Comparison of ENCODE assay signal across 8 cellular contexts in the genomic region with DNA sequence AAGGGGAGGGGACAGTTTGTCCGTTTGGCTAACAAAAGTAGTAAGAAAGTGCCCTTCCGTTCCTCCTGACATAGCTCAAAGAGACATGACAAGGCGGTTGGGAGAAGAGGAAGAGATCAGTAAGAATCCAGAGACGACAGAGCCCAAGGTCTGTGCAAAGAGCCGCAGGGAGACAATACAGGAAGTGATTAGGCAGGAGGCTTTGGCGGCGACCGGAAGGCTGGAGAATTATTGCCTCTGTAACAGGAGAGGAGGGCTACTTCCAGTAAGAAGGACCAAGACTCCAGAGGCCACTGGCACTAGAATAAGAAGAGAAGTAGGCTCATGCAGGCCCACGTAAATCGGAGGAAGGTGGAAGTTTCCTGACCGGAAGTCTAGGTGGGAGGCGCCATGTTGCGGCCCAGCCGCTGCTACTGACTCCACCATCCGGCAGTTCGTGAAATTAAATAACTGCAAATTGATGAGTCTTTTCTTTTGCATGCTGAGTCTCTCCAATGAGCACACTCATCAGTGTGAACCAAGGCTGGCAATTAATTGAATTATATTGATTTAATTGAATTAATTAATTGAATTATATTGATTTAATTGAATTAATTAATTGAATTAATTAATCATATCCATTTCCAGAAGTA. TPM values are rescaled to one million over a fixed set of nuclear protein-coding genes. Genes with fewer than 3 reads are reported as not detected.
A peak's percentile ranks its signal among the peaks of the same experiment; 100 is the strongest.
DNase-seq lines count a peak whose midpoint lies in the region; ATAC-seq, FAIRE-seq and TF ChIP-seq lines count a peak whose summit lies in the region.

No MANE protein-coding gene starts in this region.

- H3K36me3 ChIP-seq in liver (ENCODE audit: control insufficient read depth in 4 of 4, insufficient read depth in 3 of 4, low read depth in 1 of 4, low read length in 3 of 4) (no peaks in the 10 kb centered on the region), HepG2 (replicated peaks in 1 of 2; ENCODE audit: control insufficient read depth in 1 of 2, insufficient read depth in 2 of 2, low read length in 2 of 2) (no peaks in the 10 kb centered on the region), mesodermal cell (ENCODE audit: control insufficient read depth, insufficient read depth, low read length) (no peaks in the 10 kb centered on the region), MG63 (no peaks in the 10 kb centered on the region), Caco-2 (ENCODE audit: control insufficient read depth, insufficient read depth, low read length) (no peaks in the 10 kb centered on the region)

- H3K4me1 Mint-ChIP-seq in Caco-2 (ENCODE audit: low read depth, unreplicated experiment): no peaks in the 10 kb centered on the region

- POLR2A ChIA-PET in HepG2 (lab: Yijun Ruan, JAX): interaction anchor here (0.6 kb wide), 1 partner anchor 263 kb away, joined by 3 read pairs; no protein-coding TSS in a partner anchor
- POLR2A ChIA-PET in Caco-2 (lab: Charles Lee): no interaction called here

- 75% methylated on average over 16 of the region's 16 CpGs for WGBS in liver
- 86% methylated on average over 16 of the region's 16 CpGs for WGBS in HepG2 (ENCODE audit: low lambda C conversion rate)
- 84 to 88% methylated on average over 14 to 16 of the region's 16 CpGs for WGBS in mesodermal cell (ENCODE audit: insufficient coverage in 2 of 2), 2 experiments

- BruUV-seq in HepG2 (replicated peaks; lab: Mats Ljungman, UMichigan): no TSS peak
- no TSS peak for BruUV-seq in Caco-2 (replicated peaks; lab: Mats Ljungman, UMichigan)

- no peaks in the 10 kb centered on the region for H3K9me3 Mint-ChIP-seq in Caco-2 (ENCODE audit: unreplicated experiment)

- intact Hi-C loops in HepG2 (cut with micrococcal nuclease; ENCODE audit: unreplicated experiment): no loop called here
- intact Hi-C loops in Caco-2 (cut with micrococcal nuclease; ENCODE audit: unreplicated experiment): no loop called here

- H3K4me1 ChIP-seq in liver (ENCODE audit: control insufficient read depth in 4 of 4, insufficient read depth in 4 of 4, low read length in 3 of 4): peaks cover 0 to 28% (median 24%) of the 10 kb centered on the region in 4 donors
- peaks cover 31% of the 10 kb centered on the region for H3K4me1 ChIP-seq in HepG2 (ENCODE audit: insufficient read depth, low read length)
- H3K4me1 ChIP-seq in mesodermal cell (ENCODE audit: control insufficient read depth, insufficient read depth, low read length, poor library complexity, severe bottlenecking): peaks cover 5% of the 10 kb centered on the region
- H3K4me1 ChIP-seq in Caco-2: no peaks in the 10 kb centered on the region

- no peaks in the 10 kb centered on the region for H3K36me3 Mint-ChIP-seq in Caco-2 (ENCODE audit: insufficient read depth, unreplicated experiment)

- no peak overlapping the region for H3K27ac Mint-ChIP-seq in Caco-2 (ENCODE audit: unreplicated experiment)

- no peak for TF ChIP-seq POLR2A in HepG2 (IDR thresholded peaks at IDR 0.05; ENCODE audit: insufficient read depth in 1 of 2, low read depth in 2 of 2, low read length in 2 of 2)

- H3K79me2 ChIP-seq in HepG2 (ENCODE audit: insufficient read depth, low read length): no peaks in the 10 kb centered on the region

- DNase-seq in HepG2 (ENCODE audit: low spot score): no peak
- peak; percentile 35 for DNase-seq in activated naive CD4-positive, alpha-beta T cell treated with anti-CD3 and anti-CD28 coated beads, Interleukin-2, amount 50 U/mL, for 16 hours
- no peak for DNase-seq in MG63
- DNase-seq in Caco-2: no peak
- DNase-seq in DMS114 treated with DMSO at 0.1 percent for 48 hours (lab: John Stamatoyannopoulos, UW; ENCODE audit: unreplicated experiment): no peak
- no peak for DNase-seq in NCI-H2227 (lab: John Stamatoyannopoulos, UW; ENCODE audit: unreplicated experiment)

- no peak overlapping the region for H3K4me2 ChIP-seq in HepG2 (ENCODE audit: low read depth, low read length)

- H3K4me3 Mint-ChIP-seq in Caco-2 (ENCODE audit: unreplicated experiment): no peak overlapping the region

- no peaks in the 10 kb centered on the region for H3K27me3 Mint-ChIP-seq in Caco-2 (ENCODE audit: insufficient read depth, unreplicated experiment)

- no peak for FAIRE-seq in HepG2 (lab: Jason Lieb, UNC)

- H3K27ac ChIP-seq in liver (ENCODE audit: low read depth in 1 of 2, low read length in 2 of 2) (peak overlapping the region; percentile 9 to 25), HepG2 (ENCODE audit: extremely low read length, insufficient read depth, low read length) (no peak overlapping the region), mesodermal cell (ENCODE audit: low read depth, low read length, severe bottlenecking) (peak overlapping the region; percentile 54)

- no peak overlapping the region for H3K4me3 ChIP-seq in liver (ENCODE audit: low read depth in 1 of 3, low read length in 3 of 3)
- no peak overlapping the region for H3K4me3 ChIP-seq in HepG2 (replicated peaks in 1 of 3; ENCODE audit: insufficient read depth in 1 of 3, low read depth in 2 of 3, low read length in 3 of 3)
- H3K4me3 ChIP-seq in mesodermal cell (ENCODE audit: extremely low read depth, insufficient read depth, low read length, poor library complexity, severe bottlenecking): no peak overlapping the region
- H3K4me3 ChIP-seq in MG63: no peak overlapping the region
- no peak overlapping the region for H3K4me3 ChIP-seq in Caco-2 (ENCODE audit: low read depth, low read length)

- H4K20me1 ChIP-seq in HepG2 (ENCODE audit: insufficient read depth, low read length): no peaks in the 10 kb centered on the region

- H3K9me3 ChIP-seq in liver (ENCODE audit: control insufficient read depth in 4 of 4, low read length in 3 of 4): no peaks in the 10 kb centered on the region
- no peaks in the 10 kb centered on the region for H3K9me3 ChIP-seq in HepG2 (ENCODE audit: low read length)
- H3K9me3 ChIP-seq in mesodermal cell (ENCODE audit: control insufficient read depth, low read length): no peaks in the 10 kb centered on the region
- no peaks in the 10 kb centered on the region for H3K9me3 ChIP-seq in MG63
- H3K9me3 ChIP-seq in Caco-2: no peaks in the 10 kb centered on the region

- H3K27me3 ChIP-seq in liver (ENCODE audit: control insufficient read depth in 4 of 4, insufficient read depth in 4 of 4, low read length in 3 of 4) (no peaks in the 10 kb centered on the region), HepG2 (ENCODE audit: control insufficient read depth in 1 of 2, insufficient read depth in 2 of 2, low read length in 2 of 2) (no peaks in the 10 kb centered on the region; a peak in 1 of 5 replicates), MG63 (no peaks in the 10 kb centered on the region), Caco-2 (replicated peaks; ENCODE audit: control insufficient read depth, insufficient read depth, low read length) (no peaks in the 10 kb centered on the region)

- no peak overlapping the region for H2AFZ ChIP-seq in HepG2 (ENCODE audit: low read length)

- no peak overlapping the region for H3K9ac ChIP-seq in liver (ENCODE audit: low read depth in 1 of 2, low read length in 2 of 2)
- no peak overlapping the region for H3K9ac ChIP-seq in HepG2 (ENCODE audit: insufficient read depth, low read depth, low read length)

- ATAC-seq in HepG2: no peak

- TF ChIP-seq RAD21 in liver (IDR thresholded peaks at IDR 0.05) (peak in 1 of 2 donors; percentile 6), HepG2 (CRISPR knock-in tag; IDR thresholded peaks at IDR 0.05) (no peak)

- CTCF ChIA-PET in HepG2 (lab: Yijun Ruan, JAX; ENCODE audit: low intra/inter-chr PET ratio, low total read pairs): no interaction called here
- CTCF ChIA-PET in Caco-2 (lab: Charles Lee): no interaction called here

- TF ChIP-seq EP300 in HepG2 (IDR thresholded peaks at IDR 0.05; ENCODE audit: low read depth in 2 of 2, low read length in 2 of 2) (no peak), HepG2 (CRISPR knock-in tag; IDR thresholded peaks at IDR 0.05; ENCODE audit: borderline replicate concordance) (no peak)

- in situ Hi-C loops in HepG2 (cut with HindIII; ENCODE audit: extremely low pct_ligation_motif_present, low pct_unique_long_range_greater_than_20kb): no loop called here

- TF ChIP-seq CTCF in liver (IDR thresholded peaks at IDR 0.05; ENCODE audit: low read depth, low read length, missing input control): no peak
- no peak for TF ChIP-seq CTCF in HepG2 (CRISPR knock-in tag; IDR thresholded peaks at IDR 0.05)
- no peak for TF ChIP-seq CTCF in Caco-2 (IDR thresholded peaks at IDR 0.05; ENCODE audit: insufficient read depth in 1 of 2, low read depth in 1 of 2, low read length in 1 of 2, severe bottlenecking in 1 of 2, unreplicated experiment in 1 of 2)

RNA-seq across cellular contexts. Expression of gene RFX2, which starts 9.9 kb away (rescaled TPM):
- total RNA-seq in liver (1 to 10 TPM; 3.5 to 5.1 TPM), HepG2 (2016; rRNA removed; fragmentation: Illumina TruSeq; extraction: Trizol) (1.3 and 2.8 TPM in 2 replicates), Caco-2 (2022) (9.3 and 10.2 TPM in 2 replicates)
- polyA plus RNA-seq in liver (1 to 10 TPM in 1 of 2 donors, under 1 TPM in 1; 0.67 to 2.1 TPM), HepG2 (2011; rRNA removed) (2.4 and 3.3 TPM in 2 replicates)
- total RNA-seq in HepG2 (2016; cell fraction: cytosol; rRNA removed; fragmentation: Illumina TruSeq; extraction: Trizol; ENCODE audit: low read depth): 2.6 and 7.1 TPM in 2 replicates
- total RNA-seq in HepG2 (2016; cell fraction: insoluble cytoplasmic fraction; rRNA removed; fragmentation: Illumina TruSeq; extraction: Trizol): 1.5 and 2.5 TPM in 2 replicates
- 1.8 and 2.4 TPM in 2 replicates for total RNA-seq in HepG2 (2016; cell fraction: membrane; rRNA removed; fragmentation: Illumina TruSeq; extraction: Trizol)
- 2.4 and 3.9 TPM in 2 replicates for total RNA-seq in HepG2 (2016; cell fraction: nucleus; rRNA removed; fragmentation: Illumina TruSeq; extraction: Trizol)
- 1.5 and 2.4 TPM in 2 replicates for polyA plus RNA-seq in HepG2 (2011; cell fraction: cytosol; rRNA removed)
- 3.3 and 4.9 TPM in 2 replicates for polyA plus RNA-seq in HepG2 (2011; cell fraction: nucleus; rRNA removed)
- 1.1 and 2.1 TPM in 2 replicates for polyA plus RNA-seq in HepG2 (2012)
- 3.0 and 3.6 TPM in 2 replicates for polyA plus RNA-seq in HepG2 (2016; cell fraction: cytosol; fragmentation: Illumina TruSeq; extraction: Trizol; ENCODE audit: low read depth)
- 1.2 and 1.3 TPM in 2 replicates for polyA plus RNA-seq in HepG2 (2016; cell fraction: insoluble cytoplasmic fraction; fragmentation: Illumina TruSeq; extraction: Trizol; ENCODE audit: low read depth)
- polyA plus RNA-seq in HepG2 (2016; cell fraction: membrane; fragmentation: Illumina TruSeq; extraction: Trizol; ENCODE audit: low read depth): 1.8 and 2.9 TPM in 2 replicates
- polyA plus RNA-seq in HepG2 (2016; cell fraction: nucleus; fragmentation: Illumina TruSeq; extraction: Trizol; ENCODE audit: insufficient read depth, low read depth): 3.0 and 6.2 TPM in 2 replicates
- 5.3 and 9.1 TPM in 2 replicates for polyA minus RNA-seq in HepG2 (2011; rRNA and poly(A)+ RNA removed; ENCODE audit: low replicate concordance)
- polyA minus RNA-seq in HepG2 (2011; cell fraction: cytosol; rRNA and poly(A)+ RNA removed): 1.3 and 3.3 TPM in 2 replicates
- polyA minus RNA-seq in HepG2 (2011; cell fraction: nucleus; rRNA and poly(A)+ RNA removed): 3.6 and 6.2 TPM in 2 replicates
- polyA plus RNA-seq in mesodermal cell (2013, experiment 1 of 2): 7.6 TPM
- 5.1 TPM for polyA plus RNA-seq in mesodermal cell (2013, experiment 2 of 2)
- 3.8 and 11.8 TPM in 2 replicates for total RNA-seq in MG63 (2014; rRNA removed; shearing (Covaris generic); ENCODE audit: low replicate concordance)

RNA-seq across cellular contexts. Expression of gene ACSBG2, which starts 35.1 kb away (rescaled TPM):
- total RNA-seq in liver (not detected), HepG2 (2016; rRNA removed; fragmentation: Illumina TruSeq; extraction: Trizol) (not detected in 2 replicates), Caco-2 (2022) (not detected in 2 replicates)
- polyA plus RNA-seq in liver (not detected), HepG2 (2011; rRNA removed) (not detected in 2 replicates)
- not detected in 2 replicates for total RNA-seq in HepG2 (2016; cell fraction: cytosol; rRNA removed; fragmentation: Illumina TruSeq; extraction: Trizol; ENCODE audit: low read depth)
- total RNA-seq in HepG2 (2016; cell fraction: insoluble cytoplasmic fraction; rRNA removed; fragmentation: Illumina TruSeq; extraction: Trizol): not detected in 2 replicates
- not detected in 2 replicates for total RNA-seq in HepG2 (2016; cell fraction: membrane; rRNA removed; fragmentation: Illumina TruSeq; extraction: Trizol)
- not detected in 2 replicates for total RNA-seq in HepG2 (2016; cell fraction: nucleus; rRNA removed; fragmentation: Illumina TruSeq; extraction: Trizol)
- polyA plus RNA-seq in HepG2 (2011; cell fraction: cytosol; rRNA removed): not detected in 2 replicates
- polyA plus RNA-seq in HepG2 (2011; cell fraction: nucleus; rRNA removed): not detected in 2 replicates
- polyA plus RNA-seq in HepG2 (2012): 0.35 and 0.60 TPM in 2 replicates
- polyA plus RNA-seq in HepG2 (2016; cell fraction: cytosol; fragmentation: Illumina TruSeq; extraction: Trizol; ENCODE audit: low read depth): not detected in 2 replicates
- not detected in 2 replicates for polyA plus RNA-seq in HepG2 (2016; cell fraction: insoluble cytoplasmic fraction; fragmentation: Illumina TruSeq; extraction: Trizol; ENCODE audit: low read depth)
- polyA plus RNA-seq in HepG2 (2016; cell fraction: membrane; fragmentation: Illumina TruSeq; extraction: Trizol; ENCODE audit: low read depth): not detected in 2 replicates
- not detected in 2 replicates for polyA plus RNA-seq in HepG2 (2016; cell fraction: nucleus; fragmentation: Illumina TruSeq; extraction: Trizol; ENCODE audit: insufficient read depth, low read depth)
- polyA minus RNA-seq in HepG2 (2011; rRNA and poly(A)+ RNA removed; ENCODE audit: low replicate concordance): not detected in 2 replicates
- polyA minus RNA-seq in HepG2 (2011; cell fraction: cytosol; rRNA and poly(A)+ RNA removed): not detected in 2 replicates
- not detected in 2 replicates for polyA minus RNA-seq in HepG2 (2011; cell fraction: nucleus; rRNA and poly(A)+ RNA removed)
- not detected for polyA plus RNA-seq in mesodermal cell (2013, experiment 1 of 2)
- not detected for polyA plus RNA-seq in mesodermal cell (2013, experiment 2 of 2)
- not detected in 2 replicates for total RNA-seq in MG63 (2014; rRNA removed; shearing (Covaris generic); ENCODE audit: low replicate concordance)
